In the genomic region with DNA sequence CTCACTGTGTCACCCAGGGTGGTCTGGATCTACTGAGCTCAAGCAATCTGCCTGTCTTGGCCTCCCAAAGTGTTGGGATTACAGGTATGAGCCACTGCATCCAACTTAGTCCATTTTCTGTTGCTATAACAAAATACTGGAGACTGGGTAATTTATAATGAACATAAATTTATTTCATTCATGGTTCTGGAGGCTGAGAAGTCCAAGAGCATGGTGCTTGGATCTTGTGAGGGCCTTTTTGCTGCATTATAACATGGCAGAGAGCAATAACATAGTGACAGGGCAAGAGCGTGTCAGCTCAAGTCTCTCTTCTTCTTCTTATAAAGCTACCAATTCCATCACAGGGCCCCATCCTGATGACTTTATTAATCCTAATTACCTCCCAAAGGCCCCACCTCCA, we compare ENCODE assay signal across 44 cellular contexts. TPM values are rescaled to one million over a fixed set of nuclear protein-coding genes. Genes with fewer than 3 reads are reported as not detected.
"Had no signal": no experiment of that assay in that cellular context is flagged by ENCODE, and none has a peak within 500 bp of the region (broad histone marks: within the 10 kb centered on the region; RNA-seq: fewer than 3 reads in every experiment).

No MANE protein-coding gene starts in this region.

- H3K9me3 ChIP-seq: adrenal gland, ascending aorta, body of pancreas, breast epithelium had no signal

- H3K9me3 Mint-ChIP-seq: activated naive CD4-positive, alpha-beta T cell treated with anti-CD3 and anti-CD28 coated beads for 36 hours; activated naive CD4-positive, alpha-beta T cell treated with anti-CD3 and anti-CD28 coated beads, Interleukin-2, amount 10 ng/mL, durations not matched to agents 7 days and 5 days; activated naive CD4-positive, alpha-beta T cell treated with anti-CD3 and anti-CD28 coated beads, Interleukin-2, amount 50 U/mL, for 24 hours; activated naive CD4-positive, alpha-beta T cell treated with anti-CD3 and anti-CD28 coated beads, Interleukin-2, amount 50 U/mL, for 72 hours; activated naive CD8-positive, alpha-beta T cell treated with anti-CD3 and anti-CD28 coated beads for 36 hours; activated naive CD8-positive, alpha-beta T cell treated with anti-CD3 and anti-CD28 coated beads, Interleukin-2, amount 10 ng/mL, durations not matched to agents 7 days and 5 days; activated naive CD8-positive, alpha-beta T cell treated with anti-CD3 and anti-CD28 coated beads, Interleukin-2, amount 50 U/mL, for 24 hours; activated T-cell treated with anti-CD3 and anti-CD28 coated beads, Interleukin-2, amount 50 U/mL, for 24 hours; activated T-cell treated with anti-CD3 and anti-CD28 coated beads, Interleukin-2, amount 50 U/mL, for 4 hours; activated T-cell treated with anti-CD3 and anti-CD28 coated beads, Interleukin-2, amount 50 U/mL, for 72 hours; activated T-helper 1 cell treated with anti-CD3 and anti-CD28 coated beads, Interleukin-12 subunit alpha, Interleukin-12 subunit beta, Interleukin-2, Interleukin-4 antibody, amounts not matched to agents 30 ng/mL and 10 ng/mL and 1 ng/mL, durations not matched to agents 14 hours and 24 hours and 36 hours; activated T-helper 17 cell treated with anti-CD3 and anti-CD28 coated beads, Interleukin-2, amount 50 U/mL, for 72 hours; activated T-helper 2 cell treated with anti-CD3 and anti-CD28 coated beads, Interferon-gamma antibody, Interleukin-2, Interleukin-4, amounts not matched to agents 10 μg/mL and 5 μg/mL and 100 μg/mL, durations not matched to agents 14 hours and 24 hours and 36 hours; central memory CD8-positive, alpha-beta T cell had no signal

- H3K27ac ChIP-seq: adrenal gland, ascending aorta, body of pancreas, brain microvascular endothelial cell, breast epithelium, cardiac muscle cell had no signal

- FAIRE-seq: astrocyte, bronchial epithelial cell had no signal

- H3K27me3 ChIP-seq: adrenal gland, ascending aorta, body of pancreas, brain microvascular endothelial cell, breast epithelium, cardiac muscle cell had no signal

- H3K36me3 Mint-ChIP-seq: activated naive CD4-positive, alpha-beta T cell treated with anti-CD3 and anti-CD28 coated beads, Interleukin-2, amount 50 U/mL, for 24 hours; activated naive CD8-positive, alpha-beta T cell; brain had no signal

- ATAC-seq: activated naive CD4-positive, alpha-beta T cell treated with anti-CD3 and anti-CD28 coated beads, Interleukin-2, amount 50 U/mL, for 72 hours; activated naive CD8-positive, alpha-beta T cell treated with anti-CD3 and anti-CD28 coated beads, Interleukin-2, amount 50 U/mL, for 24 hours; activated T-cell treated with anti-CD3 and anti-CD28 coated beads, Interleukin-2, amount 50 U/mL, for 4 hours; activated T-cell treated with anti-CD3 and anti-CD28 coated beads, Interleukin-2, amount 50 U/mL, for 72 hours; activated T-helper 17 cell treated with anti-CD3 and anti-CD28 coated beads, Interleukin-2, amount 50 U/mL, for 72 hours; body of pancreas had no signal

- H3K27ac Mint-ChIP-seq: activated naive CD4-positive, alpha-beta T cell treated with anti-CD3 and anti-CD28 coated beads for 36 hours; activated naive CD4-positive, alpha-beta T cell treated with anti-CD3 and anti-CD28 coated beads, Interleukin-2, amount 10 ng/mL, durations not matched to agents 7 days and 5 days; activated naive CD4-positive, alpha-beta T cell treated with anti-CD3 and anti-CD28 coated beads, Interleukin-2, amount 50 U/mL, for 72 hours; activated naive CD8-positive, alpha-beta T cell; activated naive CD8-positive, alpha-beta T cell treated with anti-CD3 and anti-CD28 coated beads for 36 hours; activated naive CD8-positive, alpha-beta T cell treated with anti-CD3 and anti-CD28 coated beads, Interleukin-2, amount 10 ng/mL, durations not matched to agents 7 days and 5 days; activated naive CD8-positive, alpha-beta T cell treated with anti-CD3 and anti-CD28 coated beads, Interleukin-2, amount 50 U/mL, for 24 hours; activated T-cell treated with anti-CD3 and anti-CD28 coated beads, Interleukin-2, amount 50 U/mL, for 24 hours; activated T-cell treated with anti-CD3 and anti-CD28 coated beads, Interleukin-2, amount 50 U/mL, for 72 hours; activated T-helper 1 cell treated with anti-CD3 and anti-CD28 coated beads, Interleukin-12 subunit alpha, Interleukin-12 subunit beta, Interleukin-2, Interleukin-4 antibody, amounts not matched to agents 30 ng/mL and 10 ng/mL and 1 ng/mL, durations not matched to agents 14 hours and 24 hours and 36 hours; activated T-helper 17 cell treated with anti-CD3 and anti-CD28 coated beads, Interleukin-2, amount 50 U/mL, for 72 hours; activated T-helper 2 cell treated with anti-CD3 and anti-CD28 coated beads, Interferon-gamma antibody, Interleukin-2, Interleukin-4, amounts not matched to agents 10 μg/mL and 5 μg/mL and 100 μg/mL, durations not matched to agents 14 hours and 24 hours and 36 hours; brain had no signal

- DNase-seq: activated effector memory CD4-positive, alpha-beta T cell treated with anti-CD3 and anti-CD28 coated beads, Interleukin-2, amount 50 U/mL, for 16 hours; activated effector memory CD4-positive, alpha-beta T cell treated with Interleukin-2 at 50 U/mL for 16 hours; activated gamma-delta T cell; activated gamma-delta T cell treated with Interleukin-2 at 50 U/mL for 16 hours; activated naive CD4-positive, alpha-beta T cell; activated naive CD4-positive, alpha-beta T cell treated with anti-CD3 and anti-CD28 coated beads for 36 hours; activated naive CD4-positive, alpha-beta T cell treated with anti-CD3 and anti-CD28 coated beads, Interleukin-2, amount 10 ng/mL, durations not matched to agents 7 days and 5 days; activated naive CD4-positive, alpha-beta T cell treated with anti-CD3 and anti-CD28 coated beads, Interleukin-2, amount 50 U/mL, for 16 hours; activated naive CD4-positive, alpha-beta T cell treated with Interleukin-2 at 50 U/mL for 16 hours; activated naive CD8-positive, alpha-beta T cell treated with anti-CD3 and anti-CD28 coated beads for 36 hours; activated naive CD8-positive, alpha-beta T cell treated with anti-CD3 and anti-CD28 coated beads, Interleukin-2, amount 10 ng/mL, durations not matched to agents 7 days and 5 days; activated naive CD8-positive, alpha-beta T cell treated with anti-CD3 and anti-CD28 coated beads, Interleukin-2, amount 50 U/mL, for 24 hours; activated T-cell treated with anti-CD3 and anti-CD28 coated beads, Interleukin-2, amount 50 U/mL, for 1 hour; activated T-cell treated with anti-CD3 and anti-CD28 coated beads, Interleukin-2, amount 50 U/mL, for 24 hours; activated T-cell treated with anti-CD3 and anti-CD28 coated beads, Interleukin-2, amount 50 U/mL, for 4 hours; activated T-cell treated with anti-CD3 and anti-CD28 coated beads, Interleukin-2, amount 50 U/mL, for 48 hours; activated T-cell treated with anti-CD3 and anti-CD28 coated beads, Interleukin-2, amount 50 U/mL, for 72 hours; adrenal gland; amniotic stem cell; amygdala; anterior cingulate cortex; aorta; body of pancreas; brain microvascular endothelial cell; caudate nucleus; central memory CD4-positive, alpha-beta T cell; cerebellar nuclear complex had no signal

- H3K4me3 Mint-ChIP-seq: activated naive CD4-positive, alpha-beta T cell treated with anti-CD3 and anti-CD28 coated beads for 36 hours; activated naive CD4-positive, alpha-beta T cell treated with anti-CD3 and anti-CD28 coated beads, Interleukin-2, amount 10 ng/mL, durations not matched to agents 7 days and 5 days; activated naive CD4-positive, alpha-beta T cell treated with anti-CD3 and anti-CD28 coated beads, Interleukin-2, amount 50 U/mL, for 24 hours; activated naive CD8-positive, alpha-beta T cell; activated naive CD8-positive, alpha-beta T cell treated with anti-CD3 and anti-CD28 coated beads for 36 hours; activated naive CD8-positive, alpha-beta T cell treated with anti-CD3 and anti-CD28 coated beads, Interleukin-2, amount 10 ng/mL, durations not matched to agents 7 days and 5 days; activated naive CD8-positive, alpha-beta T cell treated with anti-CD3 and anti-CD28 coated beads, Interleukin-2, amount 50 U/mL, for 24 hours; activated T-cell treated with anti-CD3 and anti-CD28 coated beads, Interleukin-2, amount 50 U/mL, for 24 hours; activated T-cell treated with anti-CD3 and anti-CD28 coated beads, Interleukin-2, amount 50 U/mL, for 72 hours; activated T-helper 1 cell treated with anti-CD3 and anti-CD28 coated beads, Interleukin-12 subunit alpha, Interleukin-12 subunit beta, Interleukin-2, Interleukin-4 antibody, amounts not matched to agents 30 ng/mL and 10 ng/mL and 1 ng/mL, durations not matched to agents 14 hours and 24 hours and 36 hours; activated T-helper 17 cell treated with anti-CD3 and anti-CD28 coated beads, Interleukin-2, amount 50 U/mL, for 72 hours; central memory CD8-positive, alpha-beta T cell had no signal

- H3K27me3 Mint-ChIP-seq: activated naive CD4-positive, alpha-beta T cell treated with anti-CD3 and anti-CD28 coated beads, Interleukin-2, amount 10 ng/mL, durations not matched to agents 7 days and 5 days; activated naive CD4-positive, alpha-beta T cell treated with anti-CD3 and anti-CD28 coated beads, Interleukin-2, amount 50 U/mL, for 24 hours; activated naive CD8-positive, alpha-beta T cell; activated naive CD8-positive, alpha-beta T cell treated with anti-CD3 and anti-CD28 coated beads, Interleukin-2, amount 10 ng/mL, durations not matched to agents 7 days and 5 days; activated naive CD8-positive, alpha-beta T cell treated with anti-CD3 and anti-CD28 coated beads, Interleukin-2, amount 50 U/mL, for 24 hours; activated T-cell treated with anti-CD3 and anti-CD28 coated beads, Interleukin-2, amount 50 U/mL, for 24 hours; activated T-helper 17 cell treated with anti-CD3 and anti-CD28 coated beads, Interleukin-2, amount 50 U/mL, for 72 hours; central memory CD8-positive, alpha-beta T cell had no signal

- H3K36me3 ChIP-seq: adrenal gland, ascending aorta, brain microvascular endothelial cell, breast epithelium, cardiac muscle cell had no signal

- H3K4me3 ChIP-seq: adrenal gland, ascending aorta, body of pancreas, breast epithelium, cardiac muscle cell had no signal

RNA-seq across cellular contexts. Expression of gene KIF2C, which starts 3.6 kb away (rescaled TPM):
- total RNA-seq: body of pancreas had no signal

RNA-seq across cellular contexts. Expression of gene RNU5D-1, which starts 5.0 kb away (rescaled TPM):
- total RNA-seq: activated naive CD4-positive, alpha-beta T cell treated with anti-CD3 and anti-CD28 coated beads for 36 hours; activated naive CD4-positive, alpha-beta T cell treated with anti-CD3 and anti-CD28 coated beads, Interleukin-2, amount 50 U/mL, for 72 hours; activated naive CD8-positive, alpha-beta T cell treated with anti-CD3 and anti-CD28 coated beads for 36 hours; activated naive CD8-positive, alpha-beta T cell treated with anti-CD3 and anti-CD28 coated beads, Interleukin-2, amount 10 ng/mL, durations not matched to agents 7 days and 5 days; activated T-cell treated with anti-CD3 and anti-CD28 coated beads, Interleukin-2, amount 50 U/mL, for 4 hours; activated T-cell treated with anti-CD3 and anti-CD28 coated beads, Interleukin-2, amount 50 U/mL, for 72 hours; activated T-helper 1 cell treated with anti-CD3 and anti-CD28 coated beads, Interleukin-12 subunit alpha, Interleukin-12 subunit beta, Interleukin-2, Interleukin-4 antibody, amounts not matched to agents 30 ng/mL and 10 ng/mL and 1 ng/mL, durations not matched to agents 14 hours and 24 hours and 36 hours; activated T-helper 17 cell treated with anti-CD3 and anti-CD28 coated beads, Interleukin-2, amount 50 U/mL, for 72 hours; activated T-helper 2 cell treated with anti-CD3 and anti-CD28 coated beads, Interferon-gamma antibody, Interleukin-2, Interleukin-4, amounts not matched to agents 10 μg/mL and 5 μg/mL and 100 μg/mL, durations not matched to agents 14 hours and 24 hours and 36 hours; adrenal gland; aorta; ascending aorta; astrocyte; body of pancreas; breast epithelium; bronchial epithelial cell; cardiac muscle cell; cardiac septum; cerebellum; chondrocyte had no signal
- polyA plus RNA-seq: adipose tissue, adrenal gland, aorta, cardiac muscle cell had no signal

RNA-seq across cellular contexts. Expression of gene BEST4, which starts 52.0 kb away (rescaled TPM):
- total RNA-seq: ascending aorta, astrocyte, bronchial epithelial cell had no signal
